In the genomic region with DNA sequence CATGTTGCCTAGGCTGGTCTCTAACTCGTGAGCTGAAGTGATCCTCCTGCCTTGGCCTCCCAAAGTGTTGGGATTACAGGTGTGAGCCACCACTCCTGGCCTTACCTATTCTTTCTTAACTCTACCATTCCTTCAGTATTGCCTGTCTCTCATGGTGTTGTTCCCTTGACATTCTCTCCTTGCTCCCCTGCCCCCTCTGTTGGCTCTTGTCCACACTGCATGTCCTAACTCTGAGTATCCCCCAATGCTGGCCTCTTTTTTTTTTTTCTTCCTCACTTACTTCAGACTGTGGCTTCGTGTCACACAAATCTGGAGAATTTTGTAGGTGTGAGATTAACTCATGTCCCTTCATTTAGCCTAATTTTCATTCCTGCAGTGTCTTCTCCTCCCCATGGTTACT, we compare ENCODE assay signal across 17 cellular contexts. TPM values are rescaled to one million over a fixed set of nuclear protein-coding genes. Genes with fewer than 3 reads are reported as not detected.
A peak's percentile ranks its signal among the peaks of the same experiment; 100 is the strongest.
DNase-seq lines count a peak whose midpoint lies in the region; ATAC-seq and TF ChIP-seq lines count a peak whose summit lies in the region.
"Had no signal": no experiment of that assay in that cellular context is flagged by ENCODE, and none has a peak within 500 bp of the region (broad histone marks: within the 10 kb centered on the region; RNA-seq: fewer than 3 reads in every experiment).

No MANE protein-coding gene starts in this region.

- no peaks in the 10 kb centered on the region for H3K4me1 Mint-ChIP-seq in type B pancreatic cell (ENCODE audit: unreplicated experiment)
- H3K4me1 Mint-ChIP-seq: activated naive CD4-positive, alpha-beta T cell treated with anti-CD3 and anti-CD28 coated beads, Interleukin-2, amount 10 ng/mL, durations not matched to agents 7 days and 5 days; naive thymus-derived CD8-positive, alpha-beta T cell had no signal

- ATAC-seq in GM18498 (IDR thresholded peaks at IDR 0.05; ENCODE audit: unreplicated experiment) (no peak), Right ventricle myocardium inferior (no peak)
- ATAC-seq: naive thymus-derived CD8-positive, alpha-beta T cell had no signal

- intact Hi-C loops in Right ventricle myocardium inferior (cut with DNase I) = no loop called here

- no peak overlapping the region for H3K27ac Mint-ChIP-seq in type B pancreatic cell
- H3K27ac Mint-ChIP-seq: activated naive CD4-positive, alpha-beta T cell treated with anti-CD3 and anti-CD28 coated beads, Interleukin-2, amount 10 ng/mL, durations not matched to agents 7 days and 5 days; naive thymus-derived CD8-positive, alpha-beta T cell had no signal

- H3K4me3 ChIP-seq in epithelial cell of esophagus (ENCODE audit: low read length) = no peak overlapping the region

- H3K27me3 Mint-ChIP-seq in type B pancreatic cell = no peaks in the 10 kb centered on the region
- H3K27me3 Mint-ChIP-seq: activated naive CD4-positive, alpha-beta T cell treated with anti-CD3 and anti-CD28 coated beads, Interleukin-2, amount 10 ng/mL, durations not matched to agents 7 days and 5 days had no signal

- H3K36me3 Mint-ChIP-seq in type B pancreatic cell = no peaks in the 10 kb centered on the region
- H3K36me3 Mint-ChIP-seq: activated naive CD4-positive, alpha-beta T cell treated with anti-CD3 and anti-CD28 coated beads, Interleukin-2, amount 10 ng/mL, durations not matched to agents 7 days and 5 days had no signal

- no peak overlapping the region for H3K4me3 Mint-ChIP-seq in type B pancreatic cell
- H3K4me3 Mint-ChIP-seq: activated naive CD4-positive, alpha-beta T cell treated with anti-CD3 and anti-CD28 coated beads, Interleukin-2, amount 10 ng/mL, durations not matched to agents 7 days and 5 days; naive thymus-derived CD8-positive, alpha-beta T cell had no signal

- TF ChIP-seq CTCF in epithelial cell of esophagus (IDR thresholded peaks at IDR 0.05; ENCODE audit: insufficient read depth, low read depth, low read length, missing control alignments) (peak; percentile 11), type B pancreatic cell (conservative IDR thresholded peaks at IDR 0.05) (peak; percentile 59)

- no peaks in the 10 kb centered on the region for H3K9me3 Mint-ChIP-seq in type B pancreatic cell
- H3K9me3 Mint-ChIP-seq: activated naive CD4-positive, alpha-beta T cell treated with anti-CD3 and anti-CD28 coated beads, Interleukin-2, amount 10 ng/mL, durations not matched to agents 7 days and 5 days had no signal

- DNase-seq in NCI-H748 (lab: John Stamatoyannopoulos, UW; ENCODE audit: unreplicated experiment) (peak; percentile 17), NCI-H748 treated with DMSO at 0.1 percent for 48 hours (lab: John Stamatoyannopoulos, UW) (no peak), OCI-M1 (lab: John Stamatoyannopoulos, UW) (peak; percentile 2), epithelial cell of esophagus (ENCODE audit: low read depth) (no peak), type B pancreatic cell (ENCODE audit: extremely low spot score, unreplicated experiment) (no peak), HUDEP-2 (lab: John Stamatoyannopoulos, UW; ENCODE audit: unreplicated experiment in 76 of 76) (no peak), Right ventricle myocardium inferior (ENCODE audit: missing footprints) (no peak)
- DNase-seq: ACHN; activated naive CD4-positive, alpha-beta T cell treated with anti-CD3 and anti-CD28 coated beads, Interleukin-2, amount 10 ng/mL, durations not matched to agents 7 days and 5 days; DMS79 treated with DMSO at 0.1 percent for 48 hours; foreskin fibroblast; naive thymus-derived CD8-positive, alpha-beta T cell; NCI-H1436; NK-92 treated with Interleukin-12 subunit alpha and Interleukin-12 subunit beta, amount 100 ng/mL, for 24 hours had no signal

RNA-seq across cellular contexts. Expression of a gene that starts 22.9 kb away (rescaled TPM):
- total RNA-seq in type B pancreatic cell (ENCODE audit: low replicate concordance) (0.21 and 0.22 TPM in 2 replicates), Right ventricle myocardium inferior (1.2 TPM)
- total RNA-seq: activated CD8-positive, alpha-beta memory T cell treated with anti-CD3 and anti-CD28 coated beads for 36 hours; naive thymus-derived CD8-positive, alpha-beta T cell; T-helper 2 cell treated with Interferon-gamma antibody and Interleukin-4, amounts not matched to agents 100 ng/mL and 5 ng/mL, for 36 hours had no signal

Comparison
In these comparisons a context has a peak if more than half of its experiments do, and no peak if none do; other contexts are left out.
1. DNase-seq: peak in NCI-H748 (single experiment) and OCI-M1 (single experiment); none in NCI-H748 treated with DMSO at 0.1 percent for 48 hours (single experiment), epithelial cell of esophagus (single experiment), type B pancreatic cell (single experiment), HUDEP-2 (0 of 76) and Right ventricle myocardium inferior (single experiment).